In genomic region chr3:119322523-119323400, GRCh38 we compare ENCODE assay signal across 8 cellular contexts. TPM values are rescaled to one million over a fixed set of nuclear protein-coding genes. Genes with fewer than 3 reads are reported as not detected.
DNase-seq lines count a peak whose midpoint lies in the region; ATAC-seq, FAIRE-seq and TF ChIP-seq lines count a peak whose summit lies in the region.

No MANE protein-coding gene starts in this region.

- peak overlapping the region; percentile 86 to 99 (median 95) for H3K4me2 ChIP-seq in BLaER1 treated with 17β-estradiol and CSF1 and Interleukin-3, amounts not matched to agents 10 nM and 100 nM

- WGBS in lower leg skin, 2 donors: 0 to 1% methylated on average over 43 to 45 of the region's 84 CpGs

- peak; percentile 75 for DNase-seq in GM19239 (ENCODE audit: insufficient read length, low spot score)
- peak; percentile 62 for DNase-seq in NCI-H69 (lab: John Stamatoyannopoulos, UW)
- DNase-seq in activated CD4-positive, alpha-beta T cell treated with anti-CD3 and anti-CD28 coated beads, Interleukin-2, amount 50 U/mL, for 1 hour: peak; percentile 88
- DNase-seq in dermis blood vessel endothelial cell: peak; percentile 85
- DNase-seq in lower leg skin (ENCODE audit: low spot score in 2 of 2): peak; percentile 81 to 97
- DNase-seq in stimulated activated CD4-positive, alpha-beta T cell treated with anti-CD3 and anti-CD28 coated beads, Interleukin-4, amount 100 ng/mL, for 48 hours (ENCODE audit: low read depth in 2 of 2): peak; percentile 92 to 94

- peak; percentile 97 for FAIRE-seq in GM19239 (lab: Jason Lieb, UNC)

- H3K36me3 ChIP-seq in BLaER1 treated with 17β-estradiol and CSF1 and Interleukin-3, amounts not matched to agents 10 nM and 100 nM: peaks cover 0 to 15% (median 0%) of the 10 kb centered on the region in 11 experiments; a peak in 3 of 22 replicates

- no peaks in the 10 kb centered on the region; a peak in 3 of 22 replicates for H3K9me3 ChIP-seq in BLaER1 treated with 17β-estradiol and CSF1 and Interleukin-3, amounts not matched to agents 10 nM and 100 nM (replicated peaks in 1 of 11)

- ATAC-seq in HG03439 (IDR thresholded peaks at IDR 0.05; ENCODE audit: unreplicated experiment): peak; percentile 88

- H4K20me1 ChIP-seq in BLaER1 treated with 17β-estradiol and CSF1 and Interleukin-3, amounts not matched to agents 10 nM and 100 nM: no peaks in the 10 kb centered on the region

- peak overlapping the region; percentile 89 to 98 (median 92) for H3K9ac ChIP-seq in BLaER1 treated with 17β-estradiol and CSF1 and Interleukin-3, amounts not matched to agents 10 nM and 100 nM

- intact Hi-C loops in lower leg skin (cut with DNase I; ENCODE audit: low total_unique reads): no loop called here

- peak overlapping the region; percentile 91 to 99 (median 96) for H3K27ac ChIP-seq in BLaER1 treated with 17β-estradiol and CSF1 and Interleukin-3, amounts not matched to agents 10 nM and 100 nM

- no peak for TF ChIP-seq CTCF in lower leg skin (IDR thresholded peaks at IDR 0.05)

- H3K4me1 ChIP-seq in BLaER1 treated with 17β-estradiol and CSF1 and Interleukin-3, amounts not matched to agents 10 nM and 100 nM: peaks cover 22 to 78% (median 36%) of the 10 kb centered on the region in 10 experiments

- TF ChIP-seq POLR2A in lower leg skin (IDR thresholded peaks at IDR 0.05): no peak

- peak overlapping the region; percentile 63 to 78 (median 68) for H3K4me3 ChIP-seq in BLaER1 treated with 17β-estradiol and CSF1 and Interleukin-3, amounts not matched to agents 10 nM and 100 nM
- H3K4me3 ChIP-seq in lower leg skin (ENCODE audit: low read depth, poor library complexity, severe bottlenecking): peak overlapping the region; percentile 44

- H3K27me3 ChIP-seq in BLaER1 treated with 17β-estradiol and CSF1 and Interleukin-3, amounts not matched to agents 10 nM and 100 nM: no peaks in the 10 kb centered on the region

RNA-seq across cellular contexts. Expression of gene ARHGAP31, which starts 28.6 kb away (rescaled TPM):
- total RNA-seq in dermis blood vessel endothelial cell: 51.7 and 64.1 TPM in 2 replicates
- 10 to 100 TPM; 21.8 to 48.7 (median 22.9) TPM for total RNA-seq in lower leg skin

Comparison
In these comparisons a context has a peak if more than half of its experiments do, and no peak if none do; other contexts are left out.
1. Peak in every context shown above with its lines: DNase-seq, ATAC-seq, H3K4me3 ChIP-seq and H3K27ac ChIP-seq.